Comparison of ENCODE assay signal across 17 cellular contexts in genomic region chr14:92203116-92203515, GRCh38.
A peak's percentile ranks its signal among the peaks of the same experiment; 100 is the strongest.
DNase-seq lines count a peak whose midpoint lies in the region; ATAC-seq and TF ChIP-seq lines count a peak whose summit lies in the region.
"Had no signal": no experiment of that assay in that cellular context is flagged by ENCODE, and none has a peak within 500 bp of the region (broad histone marks: within the 10 kb centered on the region; RNA-seq: fewer than 3 reads in every experiment).

No MANE protein-coding gene starts in this region.

- no peak overlapping the region for H3K9ac ChIP-seq in neural progenitor cell
- H3K9ac ChIP-seq: BLaER1 treated with 17β-estradiol and CSF1 and Interleukin-3, amounts not matched to agents 10 nM and 100 nM had no signal

- H3K9me3 Mint-ChIP-seq in neural progenitor cell, result no peaks in the 10 kb centered on the region
- H3K9me3 Mint-ChIP-seq: CD4-positive, alpha-beta T cell; CD8-positive, alpha-beta T cell had no signal

- H3K27ac Mint-ChIP-seq in neural progenitor cell, result peak overlapping the region; percentile 57
- H3K27ac Mint-ChIP-seq: B cell; CD4-positive, alpha-beta T cell; CD8-positive, alpha-beta T cell had no signal

- no peaks in the 10 kb centered on the region for H3K27me3 ChIP-seq in neural progenitor cell
- H3K27me3 ChIP-seq: BLaER1 treated with 17β-estradiol and CSF1 and Interleukin-3, amounts not matched to agents 10 nM and 100 nM had no signal

- no peaks in the 10 kb centered on the region for H3K36me3 Mint-ChIP-seq in neural progenitor cell
- H3K36me3 Mint-ChIP-seq: CD8-positive, alpha-beta T cell had no signal

- DNase-seq in NCI-H748 (lab: John Stamatoyannopoulos, UW; ENCODE audit: unreplicated experiment) (peak; percentile 33), NCI-H748 treated with DMSO at 0.1 percent for 48 hours (lab: John Stamatoyannopoulos, UW) (no peak), neural progenitor cell (ENCODE audit: low spot score) (no peak), GM20000 (ENCODE audit: low spot score) (no peak)
- DNase-seq: AML-193; Caco-2; Calu3; CD4-positive, alpha-beta T cell; CD8-positive, alpha-beta T cell; DMS79 treated with DMSO at 0.1 percent for 48 hours; GF-D8 had no signal

- H3K4me2 ChIP-seq in neural progenitor cell, result no peak overlapping the region
- H3K4me2 ChIP-seq: A549; BLaER1 treated with 17β-estradiol and CSF1 and Interleukin-3, amounts not matched to agents 10 nM and 100 nM had no signal

- TF ChIP-seq CTCF in neural progenitor cell (IDR thresholded peaks at IDR 0.05), result no peak
- TF ChIP-seq CTCF in GM20000 (IDR thresholded peaks at IDR 0.05; ENCODE audit: extremely low read depth, missing control alignments), result no peak

- no peak overlapping the region for H3K27ac ChIP-seq in neural progenitor cell
- H3K27ac ChIP-seq: 22Rv1; A549; BLaER1 treated with 17β-estradiol and CSF1 and Interleukin-3, amounts not matched to agents 10 nM and 100 nM; C4-2B had no signal

- H3K4me1 ChIP-seq in neural progenitor cell, result peaks cover 5% of the 10 kb centered on the region
- H3K4me1 ChIP-seq: A549, Caco-2 had no signal

- H3K4me1 Mint-ChIP-seq in neural progenitor cell, result peaks cover 2% of the 10 kb centered on the region
- H3K4me1 Mint-ChIP-seq: B cell had no signal

- no peaks in the 10 kb centered on the region for H3K9me3 ChIP-seq in neural progenitor cell (ENCODE audit: low read depth)
- H3K9me3 ChIP-seq: A549; BLaER1 treated with 17β-estradiol and CSF1 and Interleukin-3, amounts not matched to agents 10 nM and 100 nM; Caco-2 had no signal

- H2AFZ ChIP-seq in neural progenitor cell (replicated peaks), result no peak overlapping the region

- no peaks in the 10 kb centered on the region for H3K79me2 ChIP-seq in neural progenitor cell (ENCODE audit: low read depth)

- H3K36me3 ChIP-seq in neural progenitor cell, result no peaks in the 10 kb centered on the region
- H3K36me3 ChIP-seq: BLaER1 treated with 17β-estradiol and CSF1 and Interleukin-3, amounts not matched to agents 10 nM and 100 nM had no signal

- no peak for ATAC-seq in HG03460 (IDR thresholded peaks at IDR 0.05; ENCODE audit: unreplicated experiment)
- ATAC-seq: CD8-positive, alpha-beta T cell had no signal

- H4K20me1 ChIP-seq in neural progenitor cell (ENCODE audit: low read depth), result no peaks in the 10 kb centered on the region
- H4K20me1 ChIP-seq: BLaER1 treated with 17β-estradiol and CSF1 and Interleukin-3, amounts not matched to agents 10 nM and 100 nM had no signal

- no peaks in the 10 kb centered on the region for H3F3A ChIP-seq in neural progenitor cell (ENCODE audit: low read depth)

- H3K4me3 ChIP-seq in neural progenitor cell, result no peak overlapping the region
- H3K4me3 ChIP-seq: A549; BLaER1 treated with 17β-estradiol and CSF1 and Interleukin-3, amounts not matched to agents 10 nM and 100 nM had no signal

- H3K27me3 Mint-ChIP-seq in neural progenitor cell (ENCODE audit: insufficient read depth, low read depth), result peaks cover 4% of the 10 kb centered on the region

- H3K4me3 Mint-ChIP-seq in neural progenitor cell, result no peak overlapping the region
- H3K4me3 Mint-ChIP-seq: B cell; CD4-positive, alpha-beta T cell; CD8-positive, alpha-beta T cell had no signal
